7 cellular contexts compared by ENCODE assay signal in genomic region chr19:6735181-6735891, GRCh38. TPM values are rescaled to one million over a fixed set of nuclear protein-coding genes. Genes with fewer than 3 reads are reported as not detected.
DNase-seq lines count a peak whose midpoint lies in the region; ATAC-seq and TF ChIP-seq lines count a peak whose summit lies in the region.
"Had no signal": no experiment of that assay in that cellular context is flagged by ENCODE, and none has a peak within 500 bp of the region (broad histone marks: within the 10 kb centered on the region; RNA-seq: fewer than 3 reads in every experiment).

No MANE protein-coding gene starts in this region.

- no peaks in the 10 kb centered on the region for H3K9me3 ChIP-seq in adrenal gland (replicated peaks in 1 of 3)

- no peaks in the 10 kb centered on the region for H3K27me3 ChIP-seq in GM23338 (ENCODE audit: insufficient read depth)
- H3K27me3 ChIP-seq in adrenal gland, result no peaks in the 10 kb centered on the region

- H3K9me3 Mint-ChIP-seq in GM23338, result no peaks in the 10 kb centered on the region; the same call in 2 of the 3 replicates
- no peaks in the 10 kb centered on the region for H3K9me3 Mint-ChIP-seq in nephron progenitor cell

- TF ChIP-seq POLR2A in adrenal gland (IDR thresholded peaks at IDR 0.05), result no peak

- H3K4me3 ChIP-seq in GM23338 (peak overlapping the region; percentile 94), adrenal gland (no peak overlapping the region)

- peaks cover 15% of the 10 kb centered on the region for H3K27me3 Mint-ChIP-seq in GM23338 (ENCODE audit: insufficient read depth, low read depth, poor library complexity)
- no peaks in the 10 kb centered on the region for H3K27me3 Mint-ChIP-seq in nephron progenitor cell (ENCODE audit: low read depth, poor library complexity)

- H3K79me2 ChIP-seq in GM23338 (replicated peaks; ENCODE audit: insufficient read depth), result peaks cover 12% of the 10 kb centered on the region

- H3K4me1 ChIP-seq in GM23338 (ENCODE audit: insufficient read depth), result peaks cover 29% of the 10 kb centered on the region
- H3K4me1 ChIP-seq in adrenal gland (replicated peaks in 1 of 2), result peaks cover 20 to 26% of the 10 kb centered on the region in 2 donors

- no peaks in the 10 kb centered on the region for H3K9me2 ChIP-seq in GM23338 (ENCODE audit: insufficient read depth)

- H3K27ac ChIP-seq in GM23338 (ENCODE audit: low read depth) (peak overlapping the region; percentile 39; the same call in 1 of the 2 replicates), adrenal gland (peak overlapping the region in 3 of 5 donors; percentile 85 to 98 (median 94))

- H3K4me1 Mint-ChIP-seq in GM23338 (peaks cover 36% of the 10 kb centered on the region), nephron progenitor cell (peaks cover 53% of the 10 kb centered on the region)

- ATAC-seq in GM23338 (no peak), HG02970 (IDR thresholded peaks at IDR 0.05; ENCODE audit: low FRiP score, unreplicated experiment) (no peak)

- H4K20me1 ChIP-seq in GM23338 (replicated peaks; ENCODE audit: insufficient read depth), result no peaks in the 10 kb centered on the region

- H3K27ac Mint-ChIP-seq in GM23338 (peak overlapping the region; percentile 75), nephron progenitor cell (no peak overlapping the region)

- H3K4me3 Mint-ChIP-seq in GM23338 (peak overlapping the region; percentile 95), nephron progenitor cell (peak overlapping the region; percentile 96)

- H3K36me3 ChIP-seq in GM23338 (ENCODE audit: insufficient read depth), result no peaks in the 10 kb centered on the region
- H3K36me3 ChIP-seq in adrenal gland (replicated peaks in 1 of 2), result peaks cover 0 to 19% of the 10 kb centered on the region in 2 donors

- H2AFZ ChIP-seq in GM23338, result no peak overlapping the region

- WGBS in adrenal gland, 4 donors, result 72 to 85% (median 79%) methylated on average over 14 to 15 of the region's 15 CpGs

- 0 out of 2 replicates have a peak, but pooled peaks cover 9% of the 10 kb centered on the region for H3F3A ChIP-seq in GM23338 (replicated peaks; ENCODE audit: low read depth)

- intact Hi-C loops in adrenal gland (cut with DNase I), result loop anchor here in 1 of 2 donors (10.0 kb wide), 1 partner anchor 211 kb away; no protein-coding TSS in a partner anchor

- DNase-seq in GM23338 (ENCODE audit: low spot score) (no peak), adrenal gland (no peak), nephron progenitor cell (no peak), T1000 (lab: John Stamatoyannopoulos, UW) (no peak), NCI-H2196 (lab: John Stamatoyannopoulos, UW; ENCODE audit: unreplicated experiment) (no peak)
- DNase-seq: KG1 had no signal

- H3K4me2 ChIP-seq in GM23338, result peak overlapping the region; percentile 95

- TF ChIP-seq CTCF in GM23338 (conservative IDR thresholded peaks at IDR 0.05; ENCODE audit: low read depth in 2 of 2), result no peak
- TF ChIP-seq CTCF in adrenal gland (IDR thresholded peaks at IDR 0.05), result no peak
- TF ChIP-seq CTCF in nephron progenitor cell (IDR thresholded peaks at IDR 0.05), result no peak

- peaks cover 10% of the 10 kb centered on the region; the same call in 2 of the 3 replicates for H3K36me3 Mint-ChIP-seq in GM23338 (ENCODE audit: low read depth)
- peaks cover 11% of the 10 kb centered on the region for H3K36me3 Mint-ChIP-seq in nephron progenitor cell (ENCODE audit: low read depth)

TF ChIP-seq in GM23338, 12 proteins besides CTCF, POLR2A, EP300 and RAD21 (continues in another document):
- TF ChIP-seq, protein P1, sequence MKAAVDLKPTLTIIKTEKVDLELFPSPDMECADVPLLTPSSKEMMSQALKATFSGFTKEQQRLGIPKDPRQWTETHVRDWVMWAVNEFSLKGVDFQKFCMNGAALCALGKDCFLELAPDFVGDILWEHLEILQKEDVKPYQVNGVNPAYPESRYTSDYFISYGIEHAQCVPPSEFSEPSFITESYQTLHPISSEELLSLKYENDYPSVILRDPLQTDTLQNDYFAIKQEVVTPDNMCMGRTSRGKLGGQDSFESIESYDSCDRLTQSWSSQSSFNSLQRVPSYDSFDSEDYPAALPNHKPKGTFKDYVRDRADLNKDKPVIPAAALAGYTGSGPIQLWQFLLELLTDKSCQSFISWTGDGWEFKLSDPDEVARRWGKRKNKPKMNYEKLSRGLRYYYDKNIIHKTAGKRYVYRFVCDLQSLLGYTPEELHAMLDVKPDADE (IDR thresholded peaks at IDR 0.05), result no peak
- TF ChIP-seq JUNB (IDR thresholded peaks at IDR 0.05; ENCODE audit: unreplicated experiment), result no peak
- TF ChIP-seq STAT1 (IDR thresholded peaks at IDR 0.05; ENCODE audit: unreplicated experiment), result no peak
- TF ChIP-seq ZNF331 (CRISPR knock-in tag; IDR thresholded peaks at IDR 0.05; ENCODE audit: low read depth), result no peak
- no peak for TF ChIP-seq EZH2phosphoT487 (IDR thresholded peaks at IDR 0.05; ENCODE audit: unreplicated experiment)
- TF ChIP-seq POLR2AphosphoS5 (IDR thresholded peaks at IDR 0.05; ENCODE audit: low read depth), result no peak

RNA-seq across cellular contexts. Expression of gene GPR108, which starts 2.0 kb away (rescaled TPM):
- 42.6 and 57.9 TPM in 2 replicates for total RNA-seq in GM23338 (2014; rRNA removed; shearing (Covaris generic))
- polyA plus RNA-seq in GM23338 (2016; fragmentation: Nextera tagmentation; extraction: Ambion mirVana), result 44.8 and 45.9 TPM in 2 replicates
- total RNA-seq in adrenal gland, result 100 to 1,000 TPM in 7 of 8 donors, 10 to 100 TPM in 1; 86.1 to 168 (median 123) TPM
- 100 to 1,000 TPM in 2 of 3 donors, 10 to 100 TPM in 1; 70.8 to 193 (median 189) TPM for polyA plus RNA-seq in adrenal gland

RNA-seq across cellular contexts. Expression of gene TRIP10, which starts 4.1 kb away (rescaled TPM):
- total RNA-seq in GM23338 (2014; rRNA removed; shearing (Covaris generic)), result 46.2 and 56.8 TPM in 2 replicates
- polyA plus RNA-seq in GM23338 (2016; fragmentation: Nextera tagmentation; extraction: Ambion mirVana) (65.4 and 68.5 TPM in 2 replicates), adrenal gland (100 to 1,000 TPM in 2 of 3 donors, 10 to 100 TPM in 1; 33.5 to 425 (median 228) TPM)
- total RNA-seq in adrenal gland, result 10 to 100 TPM; 35.4 to 99.9 (median 74.8) TPM

RNA-seq across cellular contexts. Expression of gene C3, which starts 14.9 kb away (rescaled TPM):
- 4.8 and 17.7 TPM in 2 replicates for total RNA-seq in GM23338 (2014; rRNA removed; shearing (Covaris generic))
- polyA plus RNA-seq in GM23338 (2016; fragmentation: Nextera tagmentation; extraction: Ambion mirVana) (5.1 and 7.5 TPM in 2 replicates), adrenal gland (1,000 to 10,000 TPM; 1,199 to 4,143 (median 3,889) TPM)
- total RNA-seq in adrenal gland, result 1,000 to 10,000 TPM; 1,565 to 5,179 (median 2,192) TPM

RNA-seq across cellular contexts. Expression of gene SH2D3A, which starts 31.9 kb away (rescaled TPM):
- 25.6 and 38.4 TPM in 2 replicates for total RNA-seq in GM23338 (2014; rRNA removed; shearing (Covaris generic))
- polyA plus RNA-seq in GM23338 (2016; fragmentation: Nextera tagmentation; extraction: Ambion mirVana), result 20.7 and 24.6 TPM in 2 replicates
- 1 to 10 TPM in 1 of 8 donors, under 1 TPM in 5, not detected in 2; 0.24 to 1.7 (median 0.44) TPM for total RNA-seq in adrenal gland
- polyA plus RNA-seq in adrenal gland, result under 1 TPM; 0.22 to 0.64 (median 0.40) TPM

RNA-seq across cellular contexts. Expression of gene VAV1, which starts 37.2 kb away (rescaled TPM):
- 1.7 and 1.8 TPM in 2 replicates for total RNA-seq in GM23338 (2014; rRNA removed; shearing (Covaris generic))
- polyA plus RNA-seq in GM23338 (2016; fragmentation: Nextera tagmentation; extraction: Ambion mirVana) (0.82 and 1.0 TPM in 2 replicates), adrenal gland (10 to 100 TPM in 1 of 3 donors, 1 to 10 TPM in 2; 2.4 to 13.7 (median 4.7) TPM)
- total RNA-seq in adrenal gland, result 10 to 100 TPM in 4 of 8 donors, 1 to 10 TPM in 4; 4.5 to 21.1 (median 10.1) TPM

Comparison
In these comparisons a context has a peak if more than half of its experiments do, and no peak if none do; other contexts are left out.
1. RNA of gene C3, which starts 14.9 kb away (total RNA-seq): 1,565 to 5,179 TPM in adrenal gland; 4.8 to 17.7 TPM in GM23338; every median in the first group is over 10 times any median in the second.